8 cellular contexts compared by ENCODE assay signal in genomic region chr9:72305102-72305546, GRCh38. TPM values are rescaled to one million over a fixed set of nuclear protein-coding genes. Genes with fewer than 3 reads are reported as not detected.
DNase-seq lines count a peak whose midpoint lies in the region; ATAC-seq lines count a peak whose summit lies in the region.

No MANE protein-coding gene starts in this region.

- peak overlapping the region; percentile 60 for H3K4me3 Mint-ChIP-seq in activated T-helper 1 cell treated with anti-CD3 and anti-CD28 coated beads, Interleukin-12 subunit alpha, Interleukin-12 subunit beta, Interleukin-2, Interleukin-4 antibody, amounts not matched to agents 30 ng/mL and 10 ng/mL and 1 ng/mL, durations not matched to agents 14 hours and 24 hours and 36 hours

- peaks cover 9% of the 10 kb centered on the region for H3K9me3 Mint-ChIP-seq in activated T-helper 1 cell treated with anti-CD3 and anti-CD28 coated beads, Interleukin-12 subunit alpha, Interleukin-12 subunit beta, Interleukin-2, Interleukin-4 antibody, amounts not matched to agents 30 ng/mL and 10 ng/mL and 1 ng/mL, durations not matched to agents 14 hours and 24 hours and 36 hours

- H4K12ac ChIP-seq in trophoblast cell (ENCODE audit: low read depth, low read length) = no peak overlapping the region

- H2AK5ac ChIP-seq in trophoblast cell (ENCODE audit: low read length) = no peak overlapping the region

- H2BK12ac ChIP-seq in trophoblast cell (ENCODE audit: low read length) = no peak overlapping the region

- no peak overlapping the region for H3K4me2 ChIP-seq in trophoblast cell (ENCODE audit: low read length)

- no peak overlapping the region for H2AFZ ChIP-seq in trophoblast cell (ENCODE audit: insufficient read depth, low read length, poor library complexity)

- no peaks in the 10 kb centered on the region for H3K79me1 ChIP-seq in trophoblast cell (ENCODE audit: low read length)

- H3K27me3 ChIP-seq in HUES64 (ENCODE audit: insufficient read depth, low read length) = no peaks in the 10 kb centered on the region
- H3K27me3 ChIP-seq in trophoblast cell (ENCODE audit: insufficient read depth, low read length) = no peaks in the 10 kb centered on the region

- no peak overlapping the region for H3K23ac ChIP-seq in trophoblast cell (ENCODE audit: low read length)

- no peak overlapping the region for H3K4ac ChIP-seq in trophoblast cell (ENCODE audit: low read depth, low read length)

- peaks cover 11% of the 10 kb centered on the region; the same call in 1 of the 2 replicates for H3K4me1 ChIP-seq in HUES64 (ENCODE audit: insufficient read depth, low read length)
- H3K4me1 ChIP-seq in trophoblast cell (ENCODE audit: control insufficient read depth in 1 of 2, insufficient read depth in 2 of 2, low read length in 2 of 2) = peaks cover 0 to 5% of the 10 kb centered on the region in 2 experiments

- peaks cover 36% of the 10 kb centered on the region for H3K4me1 Mint-ChIP-seq in activated T-helper 1 cell treated with anti-CD3 and anti-CD28 coated beads, Interleukin-12 subunit alpha, Interleukin-12 subunit beta, Interleukin-2, Interleukin-4 antibody, amounts not matched to agents 30 ng/mL and 10 ng/mL and 1 ng/mL, durations not matched to agents 14 hours and 24 hours and 36 hours (ENCODE audit: low read depth)

- H3K27ac Mint-ChIP-seq in activated T-helper 1 cell treated with anti-CD3 and anti-CD28 coated beads, Interleukin-12 subunit alpha, Interleukin-12 subunit beta, Interleukin-2, Interleukin-4 antibody, amounts not matched to agents 30 ng/mL and 10 ng/mL and 1 ng/mL, durations not matched to agents 14 hours and 24 hours and 36 hours = no peak overlapping the region

- WGBS in HUES64 = 85% methylated on average over 8 of the region's 8 CpGs
- WGBS in trophoblast cell (ENCODE audit: extremely low coverage, insufficient coverage, insufficient read length) = no CpG with 5 or more reads among the region's 8 CpGs

- no peak overlapping the region for H2BK5ac ChIP-seq in trophoblast cell (ENCODE audit: low read depth, low read length, poor library complexity)

- H3K4me3 ChIP-seq in HUES64 (ENCODE audit: low read length) (peak overlapping the region; percentile 25; the same call in 1 of the 2 replicates), trophoblast cell (ENCODE audit: low read depth, low read length) (no peak overlapping the region)

- H3K79me2 ChIP-seq in trophoblast cell (ENCODE audit: control insufficient read depth, insufficient read depth, low read length, poor library complexity) = no peaks in the 10 kb centered on the region

- H3K14ac ChIP-seq in trophoblast cell (ENCODE audit: low read length) = no peak overlapping the region

- 0 out of 2 replicates have a peak overlapping the region, but pooled peaks have one; percentile 35 for H3K27ac ChIP-seq in HUES64 (ENCODE audit: low read depth, low read length)
- H3K27ac ChIP-seq in trophoblast cell (ENCODE audit: low read depth, low read length) = no peak overlapping the region

- peaks cover 4% of the 10 kb centered on the region for H3K27me3 Mint-ChIP-seq in activated T-helper 1 cell treated with anti-CD3 and anti-CD28 coated beads, Interleukin-12 subunit alpha, Interleukin-12 subunit beta, Interleukin-2, Interleukin-4 antibody, amounts not matched to agents 30 ng/mL and 10 ng/mL and 1 ng/mL, durations not matched to agents 14 hours and 24 hours and 36 hours (ENCODE audit: insufficient read depth)

- H3K9me3 ChIP-seq in HUES64 (ENCODE audit: insufficient read depth, low read depth, low read length) (no peaks in the 10 kb centered on the region), trophoblast cell (ENCODE audit: insufficient read depth, low read depth, low read length) (no peaks in the 10 kb centered on the region)

- peak; percentile 61 for ATAC-seq in GM21381 (IDR thresholded peaks at IDR 0.05; ENCODE audit: unreplicated experiment)
- ATAC-seq in Right ventricle myocardium superior (ENCODE audit: poor library complexity) = peak; percentile 99

- H2BK120ac ChIP-seq in trophoblast cell (ENCODE audit: insufficient read depth, low read length, poor library complexity) = no peak overlapping the region

- H3K18ac ChIP-seq in trophoblast cell (ENCODE audit: low read length) = no peak overlapping the region

- intact Hi-C loops in activated T-helper 1 cell treated with anti-CD3 and anti-CD28 coated beads, Interleukin-12 subunit alpha, Interleukin-12 subunit beta, Interleukin-2, Interleukin-4 antibody, amounts not matched to agents 30 ng/mL and 10 ng/mL and 1 ng/mL, durations not matched to agents 14 hours and 24 hours and 36 hours (cut with micrococcal nuclease) = loop anchor here (5.0 kb wide), 1 partner anchor 57 kb away; no protein-coding TSS in a partner anchor
- intact Hi-C loops in Right ventricle myocardium superior (cut with DNase I) = loop anchor here (10.0 kb wide), 1 partner anchor 50 kb away; no protein-coding TSS in a partner anchor

- peaks cover 3% of the 10 kb centered on the region for H3K36me3 Mint-ChIP-seq in activated T-helper 1 cell treated with anti-CD3 and anti-CD28 coated beads, Interleukin-12 subunit alpha, Interleukin-12 subunit beta, Interleukin-2, Interleukin-4 antibody, amounts not matched to agents 30 ng/mL and 10 ng/mL and 1 ng/mL, durations not matched to agents 14 hours and 24 hours and 36 hours (ENCODE audit: low read depth)

- DNase-seq in D341Med (ENCODE audit: low spot score) (peak; percentile 36), Right ventricle myocardium superior (peak; percentile 87), trophoblast cell (peak; percentile 92 to 95), superior temporal gyrus (ENCODE audit: extremely low spot score) (no peak), DMS53 treated with DMSO at 0.1 percent for 48 hours (lab: John Stamatoyannopoulos, UW; ENCODE audit: unreplicated experiment) (no peak)
- DNase-seq in activated T-helper 1 cell treated with anti-CD3 and anti-CD28 coated beads, Interleukin-12 subunit alpha, Interleukin-12 subunit beta, Interleukin-2, Interleukin-4 antibody, amounts not matched to agents 30 ng/mL and 10 ng/mL and 1 ng/mL, durations not matched to agents 14 hours and 24 hours and 36 hours (ENCODE audit: low spot score) = no peak

- H3K36me3 ChIP-seq in HUES64 (ENCODE audit: insufficient read depth, low read length) (no peaks in the 10 kb centered on the region), trophoblast cell (ENCODE audit: control insufficient read depth in 1 of 2, insufficient read depth in 2 of 2, low read length in 2 of 2) (no peaks in the 10 kb centered on the region)

- no peak overlapping the region for H4K8ac ChIP-seq in trophoblast cell (ENCODE audit: low read depth, low read length)

- H4K91ac ChIP-seq in trophoblast cell (ENCODE audit: low read depth, low read length) = no peak overlapping the region

- H3K9ac ChIP-seq in HUES64 (ENCODE audit: low read depth, low read length) = no peak overlapping the region
- H3K9ac ChIP-seq in trophoblast cell (ENCODE audit: low read length) = no peak overlapping the region

RNA-seq across cellular contexts. Expression of gene ZFAND5, which starts 59.9 kb away (rescaled TPM):
- polyA plus RNA-seq in HUES64 (2013, experiment 1 of 2) = 154 TPM
- polyA plus RNA-seq in HUES64 (2013, experiment 2 of 2) = 160 TPM
- 131 and 133 TPM in 2 replicates for total RNA-seq in activated T-helper 1 cell treated with anti-CD3 and anti-CD28 coated beads, Interleukin-12 subunit alpha, Interleukin-12 subunit beta, Interleukin-2, Interleukin-4 antibody, amounts not matched to agents 30 ng/mL and 10 ng/mL and 1 ng/mL, durations not matched to agents 14 hours and 24 hours and 36 hours
- 180 TPM for total RNA-seq in Right ventricle myocardium superior
- polyA plus RNA-seq in trophoblast cell (2013) = 209 and 220 TPM in 2 replicates

Comparison
In these comparisons a context has a peak if more than half of its experiments do, and no peak if none do; other contexts are left out.
1. DNase-seq: peak in D341Med (single experiment), Right ventricle myocardium superior (single experiment) and trophoblast cell (2 of 2); none in activated T-helper 1 cell treated with anti-CD3 and anti-CD28 coated beads, Interleukin-12 subunit alpha, Interleukin-12 subunit beta, Interleukin-2, Interleukin-4 antibody, amounts not matched to agents 30 ng/mL and 10 ng/mL and 1 ng/mL, durations not matched to agents 14 hours and 24 hours and 36 hours (single experiment), superior temporal gyrus (single experiment) and DMS53 treated with DMSO at 0.1 percent for 48 hours (single experiment).